Comparison of ENCODE assay signal across 21 cellular contexts in genomic region chr4:132056466-132056865, GRCh38.
"Had no signal": no experiment of that assay in that cellular context is flagged by ENCODE, and none has a peak within 500 bp of the region (broad histone marks: within the 10 kb centered on the region; RNA-seq: fewer than 3 reads in every experiment).

No MANE protein-coding gene starts in this region.

- H2AFZ ChIP-seq: parathyroid adenoma had no signal

- H3K4me1 ChIP-seq: adrenal gland, ascending aorta, parathyroid adenoma, upper lobe of left lung had no signal

- H3K4me3 ChIP-seq: adrenal gland, ascending aorta, upper lobe of left lung had no signal

- DNase-seq: activated B cell treated with CpG ODN at 0.5 μM for 24 hours; activated CD4-positive, alpha-beta T cell treated with anti-CD3 and anti-CD28 coated beads for 36 hours; activated CD4-positive, alpha-beta T cell treated with anti-CD3 and anti-CD28 coated beads, Interleukin-2, amount 50 U/mL, for 4 hours; activated CD8-positive, alpha-beta memory T cell treated with anti-CD3 and anti-CD28 coated beads for 24 hours; activated CD8-positive, alpha-beta memory T cell treated with anti-CD3 and anti-CD28 coated beads, Interleukin-2, amount 50 U/mL, for 4 hours; activated T-cell treated with anti-CD3 and anti-CD28 coated beads, Interleukin-2, amount 50 U/mL, for 24 hours; adrenal gland; effector CD4-positive, alpha-beta T cell; hypothalamus; left ventricle myocardium superior; right cardiac atrium; stimulated activated CD4-positive, alpha-beta T cell treated with anti-CD3 and anti-CD28 coated beads, Interleukin-12 subunit alpha, Interleukin-12 subunit beta, amount 100 ng/mL, for 4 hours; stimulated activated CD4-positive, alpha-beta T cell treated with anti-CD3 and anti-CD28 coated beads, Interleukin-4, amount 100 ng/mL, for 4 hours; stimulated activated naive CD8-positive, alpha-beta T cell treated with anti-CD3 and anti-CD28 coated beads, Interleukin-15, Interleukin-2, amounts not matched to agents 100 U/mL and 50 U/mL, for 24 hours; T-helper 17 cell; upper lobe of left lung had no signal

- H3K27ac ChIP-seq: adrenal gland, ascending aorta, neutrophil, parathyroid adenoma, upper lobe of left lung had no signal

- H3K79me2 ChIP-seq: parathyroid adenoma had no signal

- H3K9me3 ChIP-seq: adrenal gland, ascending aorta, neutrophil, upper lobe of left lung had no signal

- ATAC-seq: activated CD4-positive, alpha-beta T cell treated with anti-CD3 and anti-CD28 coated beads for 36 hours; activated naive CD4-positive, alpha-beta T cell treated with anti-CD3 and anti-CD28 coated beads, Interleukin-2, amount 50 U/mL, for 72 hours; activated T-helper 17 cell treated with anti-CD3 and anti-CD28 coated beads, Interleukin-2, amount 50 U/mL, for 72 hours; left ventricle myocardium superior; right cardiac atrium; stimulated activated naive CD8-positive, alpha-beta T cell treated with anti-CD3 and anti-CD28 coated beads, Interleukin-15, Interleukin-2, amounts not matched to agents 100 U/mL and 50 U/mL, for 24 hours; T-helper 17 cell had no signal

- H3K27me3 ChIP-seq: adrenal gland, ascending aorta, neutrophil, upper lobe of left lung had no signal

- H3K36me3 ChIP-seq: adrenal gland, ascending aorta, neutrophil, upper lobe of left lung had no signal

- H3K9ac ChIP-seq: parathyroid adenoma had no signal
